In the genomic region with DNA sequence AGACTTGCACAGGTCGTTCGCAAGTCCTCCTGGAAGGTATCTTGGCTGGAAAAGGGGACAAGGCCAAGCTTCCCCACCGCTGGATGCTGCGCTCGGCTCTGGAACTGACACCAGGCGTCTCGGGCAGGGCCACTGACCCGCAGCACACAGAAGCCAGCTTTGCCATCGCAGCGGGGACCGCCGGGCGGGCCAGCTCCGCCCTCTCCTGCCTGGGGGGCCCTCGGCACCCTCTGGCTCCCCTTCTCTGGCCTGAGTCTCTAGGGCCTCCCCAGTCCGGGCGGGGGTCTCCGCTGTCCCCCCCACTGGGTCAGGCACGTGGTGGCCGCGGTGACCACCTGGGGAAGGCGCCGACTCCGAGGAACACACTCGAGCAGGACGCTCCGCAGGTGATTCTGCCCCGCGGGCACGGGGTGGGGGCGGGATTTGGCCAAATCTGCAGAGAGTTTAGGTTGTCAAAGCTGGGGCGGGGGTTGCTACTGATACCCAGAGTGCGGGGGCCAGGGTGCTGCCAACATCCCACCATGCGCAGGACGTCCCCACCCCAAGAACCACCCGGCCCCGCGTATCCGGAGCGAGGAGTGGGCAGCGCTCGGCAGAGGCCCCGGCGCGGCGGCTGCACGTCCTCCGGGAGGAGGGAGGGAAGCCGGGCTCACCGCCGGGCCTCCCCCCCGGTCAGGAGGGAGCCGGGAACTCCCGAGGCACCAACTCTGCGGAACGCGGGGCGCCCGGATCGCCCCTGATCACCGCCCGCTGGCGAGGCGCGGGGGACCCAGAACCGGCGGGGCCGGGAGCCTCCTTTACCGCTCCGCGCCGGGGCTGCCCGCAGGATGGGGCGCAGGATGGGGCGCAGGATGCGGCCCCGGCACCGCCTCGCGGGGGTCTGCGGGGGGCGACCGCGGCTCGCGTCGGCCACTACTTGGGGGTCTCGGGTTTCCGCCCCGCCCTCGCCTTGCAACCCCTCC, we compare ENCODE assay signal across 8 cellular contexts. TPM values are rescaled to one million over a fixed set of nuclear protein-coding genes. Genes with fewer than 3 reads are reported as not detected.
DNase-seq lines count a peak whose midpoint lies in the region; ATAC-seq and TF ChIP-seq lines count a peak whose summit lies in the region.

No MANE protein-coding gene starts in this region.

- H3K27me3 ChIP-seq in CD8-positive, alpha-beta memory T cell (ENCODE audit: insufficient read depth, low read length, poor library complexity, severe bottlenecking): no peaks in the 10 kb centered on the region

- ATAC-seq in central memory CD8-positive, alpha-beta T cell (replicated peaks; ENCODE audit: extremely low read depth, poor library complexity, severe bottlenecking): no peak
- no peak for ATAC-seq in GM18907 (IDR thresholded peaks at IDR 0.05; ENCODE audit: unreplicated experiment)

- peaks cover 28% of the 10 kb centered on the region for H3K4me1 ChIP-seq in CD8-positive, alpha-beta memory T cell (ENCODE audit: insufficient read depth, low read length)

- POLR2A ChIA-PET in CD8-positive, alpha-beta memory T cell (lab: Charles Lee): interaction anchor here (0.6 to 1.0 kb wide), 2 partner anchors 7 to 27 kb away, joined by 3 read pairs; no protein-coding TSS in a partner anchor

- peak in 1 of 5 donors; percentile 27 for DNase-seq in CD8-positive, alpha-beta memory T cell
- DNase-seq in LNCaP clone FGC (ENCODE audit: low read depth): no peak
- DNase-seq in central memory CD8-positive, alpha-beta T cell (ENCODE audit: low spot score in 2 of 2): no peak
- peak in 1 of 2 experiments; percentile 67 for DNase-seq in mesothelial cell of epicardium (ENCODE audit: low spot score in 2 of 2, unreplicated experiment in 2 of 2)
- no peak for DNase-seq in substantia nigra (lab: John Stamatoyannopoulos, UW)
- DNase-seq in putamen (ENCODE audit: low spot score): no peak
- no peak for DNase-seq in SHP77 treated with DMSO at 0.1 percent for 48 hours (lab: John Stamatoyannopoulos, UW)

- H3K9me3 ChIP-seq in CD8-positive, alpha-beta memory T cell (ENCODE audit: low read length): no peaks in the 10 kb centered on the region

- H3K27ac Mint-ChIP-seq in CD8-positive, alpha-beta memory T cell: peak overlapping the region in 2 of 8 donors; percentile 36 to 86
- H3K27ac Mint-ChIP-seq in central memory CD8-positive, alpha-beta T cell (ENCODE audit: low read depth): no peak overlapping the region
- H3K27ac Mint-ChIP-seq in mesothelial cell of epicardium: peak overlapping the region; percentile 34

- peak overlapping the region; percentile 37 for H3K4me3 ChIP-seq in CD8-positive, alpha-beta memory T cell (ENCODE audit: low read length)
- peak overlapping the region; percentile 51 for H3K4me3 ChIP-seq in LNCaP clone FGC (ENCODE audit: low read depth, low read length)

- no peak for TF ChIP-seq CTCF in LNCaP clone FGC (IDR thresholded peaks at IDR 0.05; ENCODE audit: control insufficient read depth, extremely low read depth, insufficient read depth)
- no peak for TF ChIP-seq CTCF in mesothelial cell of epicardium (IDR thresholded peaks at IDR 0.05; ENCODE audit: unreplicated experiment)

- H3K4me1 Mint-ChIP-seq in CD8-positive, alpha-beta memory T cell: peaks cover 22 to 31% (median 26%) of the 10 kb centered on the region in 3 donors
- H3K4me1 Mint-ChIP-seq in central memory CD8-positive, alpha-beta T cell: peaks cover 22% of the 10 kb centered on the region
- H3K4me1 Mint-ChIP-seq in mesothelial cell of epicardium: peaks cover 26% of the 10 kb centered on the region

- H3K36me3 ChIP-seq in CD8-positive, alpha-beta memory T cell (ENCODE audit: insufficient read depth, low read length): no peaks in the 10 kb centered on the region

- H3K9me3 Mint-ChIP-seq in CD8-positive, alpha-beta memory T cell: no peaks in the 10 kb centered on the region
- H3K9me3 Mint-ChIP-seq in central memory CD8-positive, alpha-beta T cell: no peaks in the 10 kb centered on the region
- no peaks in the 10 kb centered on the region for H3K9me3 Mint-ChIP-seq in mesothelial cell of epicardium

- peak overlapping the region; percentile 24 to 83 (median 66) for H3K4me3 Mint-ChIP-seq in CD8-positive, alpha-beta memory T cell
- H3K4me3 Mint-ChIP-seq in central memory CD8-positive, alpha-beta T cell: peak overlapping the region; percentile 60
- peak overlapping the region; percentile 60 for H3K4me3 Mint-ChIP-seq in mesothelial cell of epicardium

- CTCF ChIA-PET in CD8-positive, alpha-beta memory T cell (lab: Charles Lee): interaction anchor here (1.3 kb wide), 1 partner anchor 13 kb away, joined by 3 read pairs; no protein-coding TSS in a partner anchor

- H3K36me3 Mint-ChIP-seq in CD8-positive, alpha-beta memory T cell: peaks cover 0 to 21% (median 0%) of the 10 kb centered on the region in 3 donors
- H3K36me3 Mint-ChIP-seq in central memory CD8-positive, alpha-beta T cell (ENCODE audit: insufficient read depth): peaks cover 22% of the 10 kb centered on the region
- H3K36me3 Mint-ChIP-seq in mesothelial cell of epicardium: no peaks in the 10 kb centered on the region

- H3K27me3 Mint-ChIP-seq in CD8-positive, alpha-beta memory T cell: peaks cover 0 to 11% of the 10 kb centered on the region in 2 donors
- H3K27me3 Mint-ChIP-seq in central memory CD8-positive, alpha-beta T cell: peaks cover 10% of the 10 kb centered on the region
- H3K27me3 Mint-ChIP-seq in mesothelial cell of epicardium (ENCODE audit: low read depth): peaks cover 25% of the 10 kb centered on the region

- no peak overlapping the region for H3K27ac ChIP-seq in CD8-positive, alpha-beta memory T cell (ENCODE audit: low read depth, low read length)
- no peak overlapping the region for H3K27ac ChIP-seq in substantia nigra (ENCODE audit: low read depth, low read length, poor library complexity, severe bottlenecking)

RNA-seq across cellular contexts. Expression of gene METRNL, which starts 0.8 kb away (rescaled TPM):
- total RNA-seq in CD8-positive, alpha-beta memory T cell: 10 to 100 TPM; 22.3 to 22.9 TPM
- polyA plus RNA-seq in CD8-positive, alpha-beta memory T cell: 2.6 TPM
- 105 to 106 TPM (median 106 TPM) in 3 replicates for total RNA-seq in mesothelial cell of epicardium
